ENCODE assay signal across 16 cellular contexts in the genomic region with DNA sequence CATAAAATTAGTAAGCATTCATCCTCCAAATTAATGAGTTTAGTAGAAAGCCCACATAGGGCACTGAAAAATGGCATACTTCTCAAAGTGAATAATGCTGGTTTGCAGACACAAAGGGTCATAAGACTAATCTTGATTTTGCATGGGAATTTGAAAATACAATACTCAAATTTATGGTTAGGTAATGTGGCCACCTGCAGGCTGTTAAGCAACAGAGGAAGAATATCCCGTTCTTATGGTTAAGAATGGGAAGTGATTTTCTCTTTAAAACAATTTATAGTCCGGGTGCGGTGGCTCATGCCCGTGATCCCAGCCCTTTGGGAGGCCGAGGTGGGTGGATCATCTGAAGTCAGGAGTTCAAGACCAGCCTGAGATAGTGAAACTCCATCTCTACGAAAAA. TPM values are rescaled to one million over a fixed set of nuclear protein-coding genes. Genes with fewer than 3 reads are reported as not detected.
DNase-seq lines count a peak whose midpoint lies in the region; ATAC-seq and TF ChIP-seq lines count a peak whose summit lies in the region.
"Had no signal": no experiment of that assay in that cellular context is flagged by ENCODE, and none has a peak within 500 bp of the region (broad histone marks: within the 10 kb centered on the region; RNA-seq: fewer than 3 reads in every experiment).

No MANE protein-coding gene starts in this region.

- 55 to 64% (median 62%) methylated on average over 6 of the region's 6 CpGs for WGBS in adrenal gland, 4 donors

- ATAC-seq in left colon (peak; percentile 31), GM19023 (IDR thresholded peaks at IDR 0.05; ENCODE audit: unreplicated experiment) (no peak)
- ATAC-seq: activated CD8-positive, alpha-beta memory T cell treated with anti-CD3 and anti-CD28 coated beads, Interleukin-2, amount 10 ng/mL, durations not matched to agents 7 days and 5 days had no signal

- no peaks in the 10 kb centered on the region for H3K9me3 ChIP-seq in adrenal gland (replicated peaks in 1 of 3)
- H3K9me3 ChIP-seq: SJSA1 had no signal

- H3K4me3 ChIP-seq in adrenal gland, result no peak overlapping the region
- H3K4me3 ChIP-seq: SJSA1 had no signal

- no peaks in the 10 kb centered on the region for H3K36me3 ChIP-seq in adrenal gland (replicated peaks in 1 of 2)
- H3K36me3 ChIP-seq: SJSA1, WERI-Rb-1 had no signal

- H3K27me3 ChIP-seq in adrenal gland, result no peaks in the 10 kb centered on the region
- H3K27me3 ChIP-seq: SJSA1 had no signal

- H3K27ac ChIP-seq in adrenal gland, result no peak overlapping the region
- H3K27ac ChIP-seq: SJSA1, WERI-Rb-1 had no signal

- TF ChIP-seq CTCF in LNCAP (IDR thresholded peaks at IDR 0.05) (peak; percentile 33; the same call in 1 of the 2 replicates), adrenal gland (IDR thresholded peaks at IDR 0.05) (peak in 4 of 6 experiments; percentile 10 to 23 (median 16))

- peak; percentile 14 for DNase-seq in ELR (ENCODE audit: low read depth)
- no peak for DNase-seq in adrenal gland
- no peak for DNase-seq in left colon
- DNase-seq in amygdala (lab: John Stamatoyannopoulos, UW), result no peak
- no peak for DNase-seq in occipital lobe (lab: John Stamatoyannopoulos, UW)
- DNase-seq: activated CD8-positive, alpha-beta memory T cell treated with anti-CD3 and anti-CD28 coated beads, Interleukin-2, amount 10 ng/mL, durations not matched to agents 7 days and 5 days; activated naive CD4-positive, alpha-beta T cell treated with Interleukin-2 at 50 U/mL for 16 hours; central memory CD4-positive, alpha-beta T cell; erythroblast; mesendoderm; NCI-H510A treated with DMSO at 0.1 percent for 48 hours; small intestine; WERI-Rb-1 had no signal

- no peak for TF ChIP-seq POLR2A in adrenal gland (IDR thresholded peaks at IDR 0.05)

- intact Hi-C loops in adrenal gland (cut with DNase I) (loop anchor here in 1 of 2 donors (10.0 kb wide), 2 partner anchors 245 to 615 kb away; a partner anchor contains a TSS), left colon (cut with DNase I, micrococcal nuclease) (no loop called here)

- H3K4me1 ChIP-seq in adrenal gland (replicated peaks in 1 of 2), result no peaks in the 10 kb centered on the region
- H3K4me1 ChIP-seq: SJSA1 had no signal

RNA-seq across cellular contexts. Expression of a gene that starts 9.4 kb away (rescaled TPM):
- 10 to 100 TPM in 6 of 8 donors, 1 to 10 TPM in 2; 9.0 to 48.7 (median 16.3) TPM for total RNA-seq in adrenal gland
- polyA plus RNA-seq in adrenal gland, result 10 to 100 TPM in 1 of 3 donors, 1 to 10 TPM in 2; 4.4 to 16.1 (median 6.7) TPM
- total RNA-seq in left colon, result under 1 TPM; 0.58 to 0.84 TPM
- total RNA-seq in occipital lobe, result 6.4 TPM
- total RNA-seq: activated CD8-positive, alpha-beta memory T cell treated with anti-CD3 and anti-CD28 coated beads, Interleukin-2, amount 10 ng/mL, durations not matched to agents 7 days and 5 days; SJSA1 had no signal
